In the genomic region with DNA sequence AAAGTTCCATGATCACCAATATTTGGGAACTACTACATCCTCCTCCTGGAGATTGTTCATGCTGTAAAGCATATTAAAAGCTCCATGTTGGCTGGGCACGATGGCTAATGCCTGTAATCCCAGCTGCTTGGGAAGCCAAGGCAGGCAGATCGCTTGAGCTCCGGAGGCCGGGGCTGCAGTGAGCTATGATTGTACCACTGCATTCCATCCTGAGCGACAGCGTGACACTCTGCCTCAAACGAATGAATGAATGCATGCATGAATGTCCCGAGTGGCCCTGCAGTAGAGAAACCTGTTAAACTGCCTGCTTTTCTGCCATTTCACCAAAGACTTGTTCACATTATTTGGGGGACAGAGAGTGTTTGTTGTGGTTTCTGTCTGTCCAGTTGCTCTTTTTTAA, we compare ENCODE assay signal across 24 cellular contexts. TPM values are rescaled to one million over a fixed set of nuclear protein-coding genes. Genes with fewer than 3 reads are reported as not detected.
DNase-seq lines count a peak whose midpoint lies in the region; ATAC-seq and TF ChIP-seq lines count a peak whose summit lies in the region.
"Had no signal": no experiment of that assay in that cellular context is flagged by ENCODE, and none has a peak within 500 bp of the region (broad histone marks: within the 10 kb centered on the region; RNA-seq: fewer than 3 reads in every experiment).

No MANE protein-coding gene starts in this region.

- POLR2A ChIA-PET in CD4-positive, alpha-beta T cell (lab: Charles Lee) = no interaction called here

- no peak overlapping the region for H3K56ac ChIP-seq in H9 (ENCODE audit: insufficient read length, low read depth, low read length)

- H3K23me2 ChIP-seq in H9 (ENCODE audit: insufficient read length, low read depth, low read length, poor library complexity, severe bottlenecking) = no peaks in the 10 kb centered on the region

- no peak overlapping the region for H3K14ac ChIP-seq in H9 (ENCODE audit: insufficient read depth, low read length)

- peaks cover 3% of the 10 kb centered on the region; the same call in 1 of the 2 replicates for H3K27me3 Mint-ChIP-seq in H9 (ENCODE audit: low read depth)
- peaks cover 0 to 12% of the 10 kb centered on the region in 2 donors for H3K27me3 Mint-ChIP-seq in stimulated activated naive B cell treated with anti-CD40 and anti-IgM and Interleukin-4, amounts not matched to agents 10 μg/mL and 1 μg/mL and 100 μg/mL, for 72 hours
- peaks cover 14% of the 10 kb centered on the region for H3K27me3 Mint-ChIP-seq in CD4-positive, alpha-beta T cell

- no peaks in the 10 kb centered on the region for H3K27me3 ChIP-seq in H9 (ENCODE audit: insufficient read depth, low read length)
- no peaks in the 10 kb centered on the region for H3K27me3 ChIP-seq in left lung
- H3K27me3 ChIP-seq in CD4-positive, alpha-beta T cell (ENCODE audit: control insufficient read depth, insufficient read depth, low read length) = peaks cover 4% of the 10 kb centered on the region
- H3K27me3 ChIP-seq: breast epithelium had no signal

- H2AFZ ChIP-seq in H9 (ENCODE audit: low read length) = no peak overlapping the region

- intact Hi-C loops in left lung (cut with DNase I) = no loop called here
- intact Hi-C loops in CD4-positive, alpha-beta T cell (cut with DNase I, micrococcal nuclease) = no loop called here

- H2BK15ac ChIP-seq in H9 (ENCODE audit: low read depth, low read length) = no peak overlapping the region

- peaks cover 4 to 5% of the 10 kb centered on the region in 2 experiments for H3K4me1 Mint-ChIP-seq in H9
- H3K4me1 Mint-ChIP-seq in stimulated activated naive B cell treated with anti-CD40 and anti-IgM and Interleukin-4, amounts not matched to agents 10 μg/mL and 1 μg/mL and 100 μg/mL, for 72 hours = peaks cover 12 to 19% of the 10 kb centered on the region in 2 donors
- H3K4me1 Mint-ChIP-seq in CD4-positive, alpha-beta T cell (ENCODE audit: low read depth) = peaks cover 4% of the 10 kb centered on the region

- no peak overlapping the region for H3K4ac ChIP-seq in H9 (ENCODE audit: low read depth, low read length)

- H3K9me3 Mint-ChIP-seq in H9 = no peaks in the 10 kb centered on the region
- H3K9me3 Mint-ChIP-seq in stimulated activated naive B cell treated with anti-CD40 and anti-IgM and Interleukin-4, amounts not matched to agents 10 μg/mL and 1 μg/mL and 100 μg/mL, for 72 hours = no peaks in the 10 kb centered on the region
- H3K9me3 Mint-ChIP-seq in CD4-positive, alpha-beta T cell = no peaks in the 10 kb centered on the region
- H3K9me3 Mint-ChIP-seq: activated CD4-positive, alpha-beta T cell treated with anti-CD3 and anti-CD28 coated beads, Interleukin-2, amount 10 ng/mL, durations not matched to agents 7 days and 5 days; activated naive CD4-positive, alpha-beta T cell treated with anti-CD3 and anti-CD28 coated beads for 36 hours; activated T-cell treated with anti-CD3 and anti-CD28 coated beads, Interleukin-2, amount 50 U/mL, for 72 hours; HFFc6; T-helper 2 cell treated with Interferon-gamma antibody and Interleukin-4, amounts not matched to agents 5 μg/mL and 100 μg/mL, for 36 hours had no signal

- no peaks in the 10 kb centered on the region for H3K79me1 ChIP-seq in H9 (ENCODE audit: insufficient read depth, low read depth, low read length, poor library complexity, severe bottlenecking)

- no peak overlapping the region for H3K18ac ChIP-seq in H9 (ENCODE audit: insufficient read length, low read depth, low read length)

- CTCF ChIA-PET in CD4-positive, alpha-beta T cell (lab: Charles Lee) = interaction anchor here (1.0 kb wide), 1 partner anchor 15 kb away, joined by 3 read pairs; the partner anchor contains the start of gene CNEP1R1

- H4K20me1 ChIP-seq in H9 (ENCODE audit: control insufficient read depth, insufficient read depth, insufficient read length) = no peaks in the 10 kb centered on the region

- no peak for TF ChIP-seq CTCF in H9 (conservative IDR thresholded peaks at IDR 0.05)
- TF ChIP-seq CTCF in left lung (IDR thresholded peaks at IDR 0.05) = no peak
- TF ChIP-seq CTCF in CD4-positive, alpha-beta T cell (IDR thresholded peaks at IDR 0.05) = no peak

- H3K4me1 ChIP-seq in H9 (ENCODE audit: insufficient read depth, low read length) (peaks cover 2% of the 10 kb centered on the region; the same call in 1 of the 2 replicates), left lung (peaks cover 4 to 46% of the 10 kb centered on the region in 2 donors)
- H3K4me1 ChIP-seq: breast epithelium, prostate gland had no signal

- H3T11ph ChIP-seq in H9 (ENCODE audit: low read length) = no peak overlapping the region

- H4K5ac ChIP-seq in H9 (ENCODE audit: insufficient read length, low read depth, low read length) = no peak overlapping the region

- no peak overlapping the region for H2BK120ac ChIP-seq in H9 (ENCODE audit: low read depth, low read length, poor library complexity, severe bottlenecking)

- no peak overlapping the region for H3K23ac ChIP-seq in H9 (ENCODE audit: insufficient read length, low read depth, low read length)

- no peak overlapping the region for H2BK20ac ChIP-seq in H9 (ENCODE audit: low read depth, low read length, poor library complexity, severe bottlenecking)

- no peak overlapping the region for H3K9ac ChIP-seq in H9 (ENCODE audit: extremely low read depth, insufficient read length, low read length)
- H3K9ac ChIP-seq: KMS-11, SK-N-SH had no signal

- no peak overlapping the region for H3K4me2 ChIP-seq in H9 (ENCODE audit: insufficient read depth, insufficient read length, low read length)
- H3K4me2 ChIP-seq: KMS-11, SK-N-SH had no signal

- H3K4me3 ChIP-seq in left lung = no peak overlapping the region
- H3K4me3 ChIP-seq: breast epithelium, prostate gland had no signal

- no peak overlapping the region for H3K27ac ChIP-seq in H9 (ENCODE audit: insufficient read length, low read depth, low read length)
- peak overlapping the region; percentile 59 to 89 for H3K27ac ChIP-seq in left lung
- H3K27ac ChIP-seq in CD4-positive, alpha-beta T cell (ENCODE audit: low read depth, low read length) = no peak overlapping the region
- H3K27ac ChIP-seq: breast epithelium, C4-2B, KMS-11, prostate gland had no signal

- no peak overlapping the region for H2BK5ac ChIP-seq in H9 (ENCODE audit: insufficient read length, low read length)

- H3K36me3 ChIP-seq in left lung = peaks cover 0 to 18% of the 10 kb centered on the region in 2 donors
- H3K36me3 ChIP-seq: breast epithelium, prostate gland had no signal

- no peak overlapping the region for H3K4me3 Mint-ChIP-seq in H9
- no peak overlapping the region for H3K4me3 Mint-ChIP-seq in stimulated activated naive B cell treated with anti-CD40 and anti-IgM and Interleukin-4, amounts not matched to agents 10 μg/mL and 1 μg/mL and 100 μg/mL, for 72 hours
- no peak overlapping the region for H3K4me3 Mint-ChIP-seq in CD4-positive, alpha-beta T cell
- H3K4me3 Mint-ChIP-seq: activated CD4-positive, alpha-beta T cell treated with anti-CD3 and anti-CD28 coated beads, Interleukin-2, amount 10 ng/mL, durations not matched to agents 7 days and 5 days; activated CD8-positive, alpha-beta memory T cell treated with anti-CD3 and anti-CD28 coated beads, Interleukin-2, amount 10 ng/mL, durations not matched to agents 7 days and 5 days; activated naive CD4-positive, alpha-beta T cell treated with anti-CD3 and anti-CD28 coated beads for 36 hours; activated T-cell treated with anti-CD3 and anti-CD28 coated beads, Interleukin-2, amount 50 U/mL, for 72 hours; HFFc6; T-helper 2 cell treated with Interferon-gamma antibody and Interleukin-4, amounts not matched to agents 5 μg/mL and 100 μg/mL, for 36 hours had no signal

- peak overlapping the region in 2 of 3 experiments; percentile 20 to 41; a peak in 2 of 7 replicates for H3K27ac Mint-ChIP-seq in H9
- peak overlapping the region; percentile 47 for H3K27ac Mint-ChIP-seq in stimulated activated naive B cell treated with anti-CD40 and anti-IgM and Interleukin-4, amounts not matched to agents 10 μg/mL and 1 μg/mL and 100 μg/mL, for 72 hours
- H3K27ac Mint-ChIP-seq in CD4-positive, alpha-beta T cell = no peak overlapping the region
- H3K27ac Mint-ChIP-seq: activated CD4-positive, alpha-beta T cell treated with anti-CD3 and anti-CD28 coated beads, Interleukin-2, amount 10 ng/mL, durations not matched to agents 7 days and 5 days; activated CD8-positive, alpha-beta memory T cell treated with anti-CD3 and anti-CD28 coated beads, Interleukin-2, amount 10 ng/mL, durations not matched to agents 7 days and 5 days; activated naive CD4-positive, alpha-beta T cell treated with anti-CD3 and anti-CD28 coated beads for 36 hours; activated T-cell treated with anti-CD3 and anti-CD28 coated beads, Interleukin-2, amount 50 U/mL, for 72 hours; HFFc6; T-helper 2 cell treated with Interferon-gamma antibody and Interleukin-4, amounts not matched to agents 5 μg/mL and 100 μg/mL, for 36 hours had no signal

- H3K36me3 Mint-ChIP-seq in H9 (ENCODE audit: insufficient read depth in 1 of 3, low read depth in 3 of 3) = peaks cover 0 to 14% (median under 1%) of the 10 kb centered on the region in 3 experiments; a peak in 3 of 7 replicates
- peaks cover 3 to 5% of the 10 kb centered on the region in 2 donors for H3K36me3 Mint-ChIP-seq in stimulated activated naive B cell treated with anti-CD40 and anti-IgM and Interleukin-4, amounts not matched to agents 10 μg/mL and 1 μg/mL and 100 μg/mL, for 72 hours
- H3K36me3 Mint-ChIP-seq in CD4-positive, alpha-beta T cell (ENCODE audit: low read depth) = peaks cover 23% of the 10 kb centered on the region

- H3K9me3 ChIP-seq in H9 (ENCODE audit: control insufficient read depth, low read depth, low read length) (no peaks in the 10 kb centered on the region), left lung (no peaks in the 10 kb centered on the region)
- no peaks in the 10 kb centered on the region for H3K9me3 ChIP-seq in CD4-positive, alpha-beta T cell (ENCODE audit: control insufficient read depth, low read length)
- H3K9me3 ChIP-seq: breast epithelium, prostate gland, SK-N-SH had no signal

- WGBS in H9 (ENCODE audit: extremely low coverage, insufficient read length, low lambda C conversion rate) = no CpG with 5 or more reads among the region's 8 CpGs

- no peak overlapping the region for H4K8ac ChIP-seq in H9 (replicated peaks; ENCODE audit: insufficient read length, low read depth, low read length)

- ATAC-seq in left lung = peak; percentile 28
- no peak for ATAC-seq in stimulated activated naive B cell treated with anti-CD40 and anti-IgM and Interleukin-4, amounts not matched to agents 10 μg/mL and 1 μg/mL and 100 μg/mL, for 72 hours (replicated peaks)
- ATAC-seq in CD4-positive, alpha-beta T cell (ENCODE audit: poor library complexity) = no peak
- ATAC-seq in HG02852 (IDR thresholded peaks at IDR 0.05; ENCODE audit: unreplicated experiment) = no peak
- ATAC-seq: activated CD8-positive, alpha-beta memory T cell treated with anti-CD3 and anti-CD28 coated beads, Interleukin-2, amount 10 ng/mL, durations not matched to agents 7 days and 5 days; activated T-cell treated with anti-CD3 and anti-CD28 coated beads, Interleukin-2, amount 50 U/mL, for 72 hours had no signal

- no peaks in the 10 kb centered on the region for H3K79me2 ChIP-seq in H9 (ENCODE audit: insufficient read depth, low read length)

- no peak overlapping the region for H2BK12ac ChIP-seq in H9 (ENCODE audit: insufficient read length, low read depth, low read length)

- no peak overlapping the region for H2AK5ac ChIP-seq in H9 (ENCODE audit: insufficient read length, low read length)

- no peak overlapping the region for H4K91ac ChIP-seq in H9 (ENCODE audit: insufficient read length, low read depth, low read length)

- no peak for DNase-seq in H9
- peak; percentile 12 for DNase-seq in amniotic epithelial cell (ENCODE audit: low read depth)
- DNase-seq in left lung = no peak
- DNase-seq in stimulated activated naive B cell treated with anti-CD40 and anti-IgM and Interleukin-4, amounts not matched to agents 10 μg/mL and 1 μg/mL and 100 μg/mL, for 72 hours = no peak
- DNase-seq in CD4-positive, alpha-beta T cell = no peak
- no peak for DNase-seq in effector CD4-positive, alpha-beta T cell
- DNase-seq: activated CD4-positive, alpha-beta T cell treated with anti-CD3 and anti-CD28 coated beads, Interleukin-2, amount 10 ng/mL, durations not matched to agents 7 days and 5 days; activated CD8-positive, alpha-beta memory T cell treated with anti-CD3 and anti-CD28 coated beads, Interleukin-2, amount 10 ng/mL, durations not matched to agents 7 days and 5 days; activated naive CD4-positive, alpha-beta T cell treated with anti-CD3 and anti-CD28 coated beads for 36 hours; activated T-cell treated with anti-CD3 and anti-CD28 coated beads, Interleukin-2, amount 50 U/mL, for 72 hours; amygdala; DMS 273 treated with DMSO at 0.1 percent for 48 hours; HFFc6; hypothalamus; mammary epithelial cell; NCI-H1694; SK-N-SH; stimulated activated CD4-positive, alpha-beta T cell treated with anti-CD3 and anti-CD28 coated beads, Interleukin-1b, Interleukin-23, amount 100 ng/mL, for 48 hours had no signal

RNA-seq across cellular contexts. Expression of gene CNEP1R1, which starts 15.0 kb away (rescaled TPM):
- total RNA-seq in H9 (2021) (15.3 and 18.5 TPM in 2 replicates), left lung (10 to 100 TPM; 22.2 to 28.7 TPM)
- total RNA-seq in CD4-positive, alpha-beta T cell = 10 to 100 TPM; 36.6 to 46.3 TPM

RNA-seq across cellular contexts. Expression of gene HEATR3, which starts 25.7 kb away (rescaled TPM):
- total RNA-seq in H9 (2021) = 25.7 and 26.5 TPM in 2 replicates
- 10 to 100 TPM; 19.0 to 27.1 TPM for total RNA-seq in left lung
- 10 to 100 TPM; 10.1 to 10.6 TPM for total RNA-seq in CD4-positive, alpha-beta T cell

Comparison
In these comparisons a context has a peak if more than half of its experiments do, and no peak if none do; other contexts are left out.
1. H3K27ac ChIP-seq: peak in left lung (2 of 2); none in H9 (single experiment) and CD4-positive, alpha-beta T cell (single experiment).